In the genomic region with DNA sequence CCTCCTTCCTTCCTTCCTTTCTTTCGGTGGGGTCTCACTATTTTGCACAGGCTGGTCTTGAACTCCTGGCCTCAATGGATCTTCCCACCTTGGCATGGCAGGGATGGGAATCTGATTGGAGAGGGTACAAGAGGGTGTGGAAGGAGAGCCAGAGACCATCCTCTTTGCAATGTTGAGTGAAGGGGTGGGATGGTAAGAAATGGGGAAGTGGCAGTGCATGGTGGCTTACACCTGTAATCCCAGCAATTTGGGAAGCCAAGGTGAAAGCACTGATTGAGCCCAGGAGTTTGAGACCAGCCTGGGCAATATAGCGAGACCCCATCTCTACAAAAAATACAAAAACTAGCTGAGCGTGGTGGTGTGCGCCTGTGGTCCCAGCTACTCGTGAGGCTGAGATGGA, we compare ENCODE assay signal across 20 cellular contexts. TPM values are rescaled to one million over a fixed set of nuclear protein-coding genes. Genes with fewer than 3 reads are reported as not detected.
DNase-seq lines count a peak whose midpoint lies in the region; ATAC-seq, FAIRE-seq and TF ChIP-seq lines count a peak whose summit lies in the region.
"Had no signal": no experiment of that assay in that cellular context is flagged by ENCODE, and none has a peak within 500 bp of the region (broad histone marks: within the 10 kb centered on the region; RNA-seq: fewer than 3 reads in every experiment).

No MANE protein-coding gene starts in this region.

- ATAC-seq in activated naive CD8-positive, alpha-beta T cell treated with anti-CD3 and anti-CD28 coated beads, Interleukin-2, amount 50 U/mL, for 24 hours = no peak
- no peak for ATAC-seq in K562
- ATAC-seq: HepG2 had no signal

- H3K27ac Mint-ChIP-seq in activated naive CD8-positive, alpha-beta T cell = peak overlapping the region; percentile 37
- H3K27ac Mint-ChIP-seq in activated naive CD8-positive, alpha-beta T cell treated with anti-CD3 and anti-CD28 coated beads, Interleukin-2, amount 50 U/mL, for 24 hours = no peak overlapping the region
- H3K27ac Mint-ChIP-seq: H9 had no signal

- H3K9ac ChIP-seq in K562 (ENCODE audit: insufficient read depth in 1 of 2, low read depth in 2 of 2, low read length in 2 of 2) = no peak overlapping the region
- H3K9ac ChIP-seq: KMS-11 had no signal

- peaks cover 25% of the 10 kb centered on the region for H3K4me1 Mint-ChIP-seq in activated naive CD8-positive, alpha-beta T cell (ENCODE audit: low read depth)
- H3K4me1 Mint-ChIP-seq in activated naive CD8-positive, alpha-beta T cell treated with anti-CD3 and anti-CD28 coated beads, Interleukin-2, amount 50 U/mL, for 24 hours = peaks cover 18% of the 10 kb centered on the region

- no TSS peak for BruUV-seq in K562 (replicated peaks; lab: Mats Ljungman, UMichigan)

- H3K27me3 ChIP-seq in K562 (ENCODE audit: control insufficient read depth in 2 of 2, insufficient read depth in 2 of 2, low read length in 2 of 2) (no peaks in the 10 kb centered on the region), osteoblast (ENCODE audit: insufficient read depth, low read length) (no peaks in the 10 kb centered on the region)

- no peak overlapping the region for H3K4me3 Mint-ChIP-seq in activated naive CD8-positive, alpha-beta T cell
- H3K4me3 Mint-ChIP-seq in activated naive CD8-positive, alpha-beta T cell treated with anti-CD3 and anti-CD28 coated beads, Interleukin-2, amount 50 U/mL, for 24 hours = no peak overlapping the region
- H3K4me3 Mint-ChIP-seq: H9 had no signal

- no peak for TF ChIP-seq RAD21 in K562 (CRISPR knock-in tag; conservative IDR thresholded peaks at IDR 0.05 in 1 of 2, IDR thresholded peaks at IDR 0.05 in 1 of 2)

- peaks cover 14 to 29% of the 10 kb centered on the region in 2 experiments for H3K4me1 ChIP-seq in K562 (replicated peaks in 1 of 2; ENCODE audit: control insufficient read depth in 2 of 2, insufficient read depth in 2 of 2, low read length in 2 of 2)
- H3K4me1 ChIP-seq in osteoblast (ENCODE audit: insufficient read depth, low read length) = peaks cover 9% of the 10 kb centered on the region
- H3K4me1 ChIP-seq: Caco-2 had no signal

- H3K79me2 ChIP-seq in K562 (ENCODE audit: control insufficient read depth, insufficient read depth, low read length) = peaks cover 27% of the 10 kb centered on the region
- H3K79me2 ChIP-seq in osteoblast (ENCODE audit: insufficient read depth, low read length) = peaks cover 27% of the 10 kb centered on the region

- no peak overlapping the region for H3K27ac ChIP-seq in K562 (ENCODE audit: extremely low read depth, low read depth, low read length)
- H3K27ac ChIP-seq in osteoblast (ENCODE audit: low read depth, low read length) = no peak overlapping the region
- H3K27ac ChIP-seq: 22Rv1, A549, KMS-11 had no signal

- no peak for FAIRE-seq in K562 (lab: Jason Lieb, UNC)
- FAIRE-seq: A549, D721Med, G401.6, GM19239, H1, HepG2 had no signal

- peaks cover 13% of the 10 kb centered on the region; the same call in 2 of the 3 replicates for H3K36me3 ChIP-seq in K562 (ENCODE audit: control insufficient read depth, insufficient read depth, low read length)
- H3K36me3 ChIP-seq in osteoblast (ENCODE audit: insufficient read depth, low read length) = peaks cover 9% of the 10 kb centered on the region

- no peak overlapping the region for H3K4me2 ChIP-seq in K562 (ENCODE audit: insufficient read depth, low read length)
- H3K4me2 ChIP-seq in osteoblast (ENCODE audit: insufficient read depth, low read length) = no peak overlapping the region
- H3K4me2 ChIP-seq: A549, KMS-11 had no signal

- no peaks in the 10 kb centered on the region for H3K27me3 Mint-ChIP-seq in activated naive CD8-positive, alpha-beta T cell
- H3K27me3 Mint-ChIP-seq in activated naive CD8-positive, alpha-beta T cell treated with anti-CD3 and anti-CD28 coated beads, Interleukin-2, amount 50 U/mL, for 24 hours = no peaks in the 10 kb centered on the region
- H3K27me3 Mint-ChIP-seq: CD4-positive, CD25-positive, alpha-beta regulatory T cell; CD8-positive, alpha-beta memory T cell; IgD-negative memory B cell had no signal

- no peaks in the 10 kb centered on the region for H3K9me1 ChIP-seq in K562 (ENCODE audit: control insufficient read depth, insufficient read depth, low read length)

- TF ChIP-seq EP300 in K562 (IDR thresholded peaks at IDR 0.05; ENCODE audit: low read length) = no peak

- in situ Hi-C loops in K562 (cut with MboI) = no loop called here

- intact Hi-C loops in K562 (cut with micrococcal nuclease) = no loop called here

- H3K4me3 ChIP-seq in K562 (no peak overlapping the region), osteoblast (ENCODE audit: insufficient read depth, low read length) (no peak overlapping the region), foreskin fibroblast (ENCODE audit: low read depth in 1 of 2, low read length in 2 of 2) (no peak overlapping the region)
- H3K4me3 ChIP-seq: A549 had no signal

- TF ChIP-seq CTCF in K562 (IDR thresholded peaks at IDR 0.05 in 2 of 3, conservative IDR thresholded peaks at IDR 0.05 in 1 of 3; ENCODE audit: insufficient read depth in 2 of 3, low read depth in 1 of 3, low read length in 3 of 3) (no peak), osteoblast (IDR thresholded peaks at IDR 0.05; ENCODE audit: extremely low read depth, low read depth, low read length) (no peak), foreskin fibroblast (IDR thresholded peaks at IDR 0.05; ENCODE audit: low read depth, low read length) (no peak)

- H3K9me3 ChIP-seq in K562 (replicated peaks; ENCODE audit: control insufficient read depth, insufficient read depth, low read depth, low read length) (no peaks in the 10 kb centered on the region), osteoblast (ENCODE audit: low read depth, low read length) (no peaks in the 10 kb centered on the region)
- H3K9me3 ChIP-seq: A549, Caco-2 had no signal

- no peak for DNase-seq in activated naive CD8-positive, alpha-beta T cell treated with anti-CD3 and anti-CD28 coated beads, Interleukin-2, amount 50 U/mL, for 24 hours
- DNase-seq in K562 (ENCODE audit: extremely low read depth in 1 of 4, low spot score in 3 of 4) = no peak
- DNase-seq in osteoblast (ENCODE audit: insufficient read length, low spot score, missing footprints) = peak; percentile 44
- no peak for DNase-seq in NOMO-1 treated with DMSO at 0.1 percent for 48 hours (lab: John Stamatoyannopoulos, UW; ENCODE audit: unreplicated experiment)
- DNase-seq in NCI-H1694 (lab: John Stamatoyannopoulos, UW) = no peak
- no peak for DNase-seq in foreskin fibroblast
- DNase-seq: Caco-2; CD4-positive, CD25-positive, alpha-beta regulatory T cell; CD8-positive, alpha-beta memory T cell; H9 had no signal

- no peaks in the 10 kb centered on the region for H3K9me3 Mint-ChIP-seq in activated naive CD8-positive, alpha-beta T cell (ENCODE audit: low read depth)
- no peaks in the 10 kb centered on the region for H3K9me3 Mint-ChIP-seq in activated naive CD8-positive, alpha-beta T cell treated with anti-CD3 and anti-CD28 coated beads, Interleukin-2, amount 50 U/mL, for 24 hours
- H3K9me3 Mint-ChIP-seq: CD4-positive, CD25-positive, alpha-beta regulatory T cell; CD8-positive, alpha-beta memory T cell; H9; IgD-negative memory B cell had no signal

- POLR2A ChIA-PET in K562 (lab: Yijun Ruan, JAX) = no interaction called here

- H3K36me3 Mint-ChIP-seq in activated naive CD8-positive, alpha-beta T cell = no peaks in the 10 kb centered on the region
- H3K36me3 Mint-ChIP-seq in activated naive CD8-positive, alpha-beta T cell treated with anti-CD3 and anti-CD28 coated beads, Interleukin-2, amount 50 U/mL, for 24 hours (ENCODE audit: low read depth) = peaks cover 12% of the 10 kb centered on the region

- 84% methylated on average over 5 of the region's 5 CpGs for WGBS in K562 (ENCODE audit: insufficient coverage, low coverage, missing lambda C conversion rate)

- TF ChIP-seq POLR2A in K562 (conservative IDR thresholded peaks at IDR 0.05) = no peak

- CTCF ChIA-PET in K562 (lab: Yijun Ruan, JAX; ENCODE audit: low intra/inter-chr PET ratio) = no interaction called here

- H4K20me1 ChIP-seq in K562 (replicated peaks; ENCODE audit: control insufficient read depth, insufficient read depth, low read length) (no peaks in the 10 kb centered on the region), osteoblast (ENCODE audit: insufficient read depth, low read length) (peaks cover 13% of the 10 kb centered on the region)

- H2AFZ ChIP-seq in K562 (ENCODE audit: low read depth, low read length) = no peak overlapping the region
- no peak overlapping the region for H2AFZ ChIP-seq in osteoblast (ENCODE audit: low read length)

RNA-seq across cellular contexts. Expression of gene BLOC1S3, which starts 5.5 kb away (rescaled TPM):
- 10.9 and 22.2 TPM in 2 replicates for total RNA-seq in K562 (2011; cell fraction: chromatin; rRNA removed; ENCODE audit: low replicate concordance)
- 17.1 and 20.5 TPM in 2 replicates for total RNA-seq in K562 (2011; cell fraction: nucleolus; rRNA removed)
- 16.6 and 18.9 TPM in 2 replicates for total RNA-seq in K562 (2011; cell fraction: nucleoplasm; rRNA removed)
- 5.2 and 9.8 TPM in 2 replicates for total RNA-seq in K562 (2014; rRNA removed)
- 3.3 and 3.9 TPM in 2 replicates for total RNA-seq in K562 (2014; rRNA removed; fragmentation: Illumina TruSeq; extraction: Trizol)
- 4.3 and 4.4 TPM in 2 replicates for total RNA-seq in K562 (2015; rRNA removed; fragmentation: Illumina TruSeq; extraction: Trizol)
- 17.1 and 20.2 TPM in 2 replicates for total RNA-seq in K562 (2021)
- 6.2 and 11.4 TPM in 2 replicates for polyA plus RNA-seq in K562 (2011; rRNA removed)
- polyA plus RNA-seq in K562 (2011; cell fraction: cytosol; rRNA removed) = 12.4 and 13.2 TPM in 2 replicates
- polyA plus RNA-seq in K562 (2011; cell fraction: nucleus; rRNA removed) = 9.9 and 10.0 TPM in 2 replicates
- polyA plus RNA-seq in K562 (2012) = 10.1 and 12.7 TPM in 2 replicates
- 10.3 and 11.1 TPM in 2 replicates for polyA plus RNA-seq in K562 (2014; fragmentation: Illumina TruSeq; extraction: Trizol)
- polyA plus RNA-seq in K562 (2014; fragmentation: Nextera tagmentation; extraction: Ambion mirVana) = 10 to 100 TPM; 12.4 to 16.1 TPM
- 7.6 and 10.4 TPM in 2 replicates for polyA plus RNA-seq in K562 (2014; rRNA removed)
- polyA minus RNA-seq in K562 (2011; rRNA and poly(A)+ RNA removed) = 6.1 and 9.3 TPM in 2 replicates
- polyA minus RNA-seq in K562 (2011; cell fraction: cytosol; rRNA and poly(A)+ RNA removed) = 6.8 and 9.4 TPM in 2 replicates
- 4.2 and 7.1 TPM in 2 replicates for polyA minus RNA-seq in K562 (2011; cell fraction: nucleus; rRNA and poly(A)+ RNA removed)
- total RNA-seq in osteoblast = 7.2 and 10.0 TPM in 2 replicates

RNA-seq across cellular contexts. Expression of gene TRAPPC6A, which starts 6.1 kb away (rescaled TPM):
- 3.4 and 9.5 TPM in 2 replicates for total RNA-seq in K562 (2011; cell fraction: chromatin; rRNA removed; ENCODE audit: low replicate concordance)
- 12.4 and 13.0 TPM in 2 replicates for total RNA-seq in K562 (2011; cell fraction: nucleolus; rRNA removed)
- total RNA-seq in K562 (2011; cell fraction: nucleoplasm; rRNA removed) = 5.6 and 7.4 TPM in 2 replicates
- 16.6 and 18.8 TPM in 2 replicates for total RNA-seq in K562 (2014; rRNA removed)
- total RNA-seq in K562 (2014; rRNA removed; fragmentation: Illumina TruSeq; extraction: Trizol) = 1.5 and 2.7 TPM in 2 replicates
- 9.5 and 11.6 TPM in 2 replicates for total RNA-seq in K562 (2015; rRNA removed; fragmentation: Illumina TruSeq; extraction: Trizol)
- 17.8 and 20.2 TPM in 2 replicates for total RNA-seq in K562 (2021)
- polyA plus RNA-seq in K562 (2011; rRNA removed) = 22.4 and 35.8 TPM in 2 replicates
- 69.0 and 84.4 TPM in 2 replicates for polyA plus RNA-seq in K562 (2011; cell fraction: cytosol; rRNA removed)
- 28.2 and 34.8 TPM in 2 replicates for polyA plus RNA-seq in K562 (2011; cell fraction: nucleus; rRNA removed)
- polyA plus RNA-seq in K562 (2012) = 27.4 and 76.0 TPM in 2 replicates
- 5.0 and 14.3 TPM in 2 replicates for polyA plus RNA-seq in K562 (2014; fragmentation: Illumina TruSeq; extraction: Trizol)
- 1 to 10 TPM in 1 of 2 experiments, under 1 TPM in 1; 0.82 to 7.7 TPM for polyA plus RNA-seq in K562 (2014; fragmentation: Nextera tagmentation; extraction: Ambion mirVana)
- polyA plus RNA-seq in K562 (2014; rRNA removed) = 23.6 and 28.2 TPM in 2 replicates
- 2.7 and 4.5 TPM in 2 replicates for polyA minus RNA-seq in K562 (2011; rRNA and poly(A)+ RNA removed)
- polyA minus RNA-seq in K562 (2011; cell fraction: cytosol; rRNA and poly(A)+ RNA removed) = 5.6 and 15.6 TPM in 2 replicates
- 4.2 and 5.3 TPM in 2 replicates for polyA minus RNA-seq in K562 (2011; cell fraction: nucleus; rRNA and poly(A)+ RNA removed)
- 13.8 and 17.4 TPM in 2 replicates for total RNA-seq in osteoblast

RNA-seq across cellular contexts. Expression of gene NKPD1, which starts 23.3 kb away (rescaled TPM):
- 0.30 TPM in 1 of 2 replicates, not detected in the other for total RNA-seq in K562 (2011; cell fraction: chromatin; rRNA removed; ENCODE audit: low replicate concordance)
- 0.17 and 0.79 TPM in 2 replicates for total RNA-seq in K562 (2011; cell fraction: nucleolus; rRNA removed)
- 0.15 TPM in 2 replicates for total RNA-seq in K562 (2011; cell fraction: nucleoplasm; rRNA removed)
- total RNA-seq in K562 (2014; rRNA removed) = 0.09 TPM in 1 of 2 replicates, not detected in the other
- total RNA-seq in K562 (2014; rRNA removed; fragmentation: Illumina TruSeq; extraction: Trizol) = not detected in 2 replicates
- not detected in 2 replicates for total RNA-seq in K562 (2015; rRNA removed; fragmentation: Illumina TruSeq; extraction: Trizol)
- 0.04 TPM in 2 replicates for total RNA-seq in K562 (2021)
- 0.01 TPM in 1 of 2 replicates, not detected in the other for polyA plus RNA-seq in K562 (2011; rRNA removed)
- polyA plus RNA-seq in K562 (2011; cell fraction: cytosol; rRNA removed) = 0.03 and 0.13 TPM in 2 replicates
- 0.11 and 0.20 TPM in 2 replicates for polyA plus RNA-seq in K562 (2011; cell fraction: nucleus; rRNA removed)
- 0.03 and 0.26 TPM in 2 replicates for polyA plus RNA-seq in K562 (2012)
- polyA plus RNA-seq in K562 (2014; fragmentation: Illumina TruSeq; extraction: Trizol) = 0.03 TPM in 1 of 2 replicates, not detected in the other
- polyA plus RNA-seq in K562 (2014; fragmentation: Nextera tagmentation; extraction: Ambion mirVana) = not detected
- 0.04 and 0.07 TPM in 2 replicates for polyA plus RNA-seq in K562 (2014; rRNA removed)
- polyA minus RNA-seq in K562 (2011; rRNA and poly(A)+ RNA removed) = not detected in 2 replicates
- polyA minus RNA-seq in K562 (2011; cell fraction: cytosol; rRNA and poly(A)+ RNA removed) = not detected in 2 replicates
- polyA minus RNA-seq in K562 (2011; cell fraction: nucleus; rRNA and poly(A)+ RNA removed) = 0.11 and 0.13 TPM in 2 replicates
- 0.29 TPM in 1 of 2 replicates, not detected in the other for total RNA-seq in osteoblast
- total RNA-seq: HepG2 had no signal
- polyA plus RNA-seq: IgD-negative memory B cell had no signal
